In the genomic region with DNA sequence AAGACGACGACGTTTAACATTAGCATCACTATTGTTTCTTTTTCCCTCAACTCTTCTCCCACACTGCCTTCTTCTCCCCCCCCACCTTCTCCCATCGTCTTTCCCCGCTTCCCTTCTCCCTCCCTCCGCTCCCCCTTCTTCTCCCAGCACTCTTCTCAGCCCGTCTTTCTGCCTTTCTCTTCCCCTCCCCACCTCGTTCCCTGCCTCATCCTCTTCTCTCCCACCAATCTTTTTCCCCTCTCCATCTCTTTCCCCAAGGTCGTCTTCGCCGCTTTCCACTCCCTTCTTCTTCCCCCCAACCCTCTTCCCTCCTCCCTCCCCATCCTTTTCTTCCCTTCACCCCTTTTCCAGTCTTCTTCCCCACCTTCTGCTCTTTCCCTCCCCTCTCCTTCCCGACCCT, we compare ENCODE assay signal across 8 cellular contexts. TPM values are rescaled to one million over a fixed set of nuclear protein-coding genes. Genes with fewer than 3 reads are reported as not detected.
DNase-seq lines count a peak whose midpoint lies in the region; FAIRE-seq and TF ChIP-seq lines count a peak whose summit lies in the region.
"Not testable (repeated sequence)": the region's sequence is repeated elsewhere in the genome, so short reads cannot be mapped to it uniquely, and the experiment has no call there.
"Had no signal": no experiment of that assay in that cellular context is flagged by ENCODE, and none has a peak within 500 bp of the region (broad histone marks: within the 10 kb centered on the region; RNA-seq: fewer than 3 reads in every experiment).

No MANE protein-coding gene starts in this region.

- not testable (repeated sequence) for H3K9ac ChIP-seq in SK-N-MC (ENCODE audit: insufficient read length)
- H3K9ac ChIP-seq in H1 (replicated peaks in 1 of 4; ENCODE audit: extremely low read depth in 1 of 4, low read depth in 3 of 4, low read length in 3 of 4): peak overlapping the region in 3 of 4 experiments; percentile 38 to 77 (median 56); a peak in 5 of 7 replicates

- H3K4me1 ChIP-seq in H1 (replicated peaks in 1 of 4; ENCODE audit: control insufficient read depth in 3 of 4, insufficient read depth in 4 of 4, low read length in 3 of 4); ovary (ENCODE audit: insufficient read depth): not testable (repeated sequence)

- H2AFZ ChIP-seq in H1 (ENCODE audit: low read length): not testable (repeated sequence)

- not testable (repeated sequence) for TF ChIP-seq EP300 in H1 (IDR thresholded peaks at IDR 0.05; ENCODE audit: borderline replicate concordance in 1 of 2, low read depth in 2 of 2, low read length in 2 of 2); ovary (IDR thresholded peaks at IDR 0.05)

- not testable (repeated sequence) for H2BK120ac ChIP-seq in H1 (replicated peaks; ENCODE audit: low read depth, low read length)

- H2AK5ac ChIP-seq in H1 (ENCODE audit: low read depth, low read length): not testable (repeated sequence)

- H3K4me1 Mint-ChIP-seq in activated naive CD4-positive, alpha-beta T cell treated with anti-CD3 and anti-CD28 coated beads, Interleukin-2, amount 50 U/mL, for 24 hours: peaks cover 27% of the 10 kb centered on the region

- not testable (repeated sequence) for H4K91ac ChIP-seq in H1 (replicated peaks; ENCODE audit: insufficient read length, low read length)

- intact Hi-C loops in ovary (cut with DNase I): not testable (repeated sequence)

- not testable (repeated sequence) for H3K79me1 ChIP-seq in H1 (ENCODE audit: low read depth, low read length)

- not testable (repeated sequence) for H4K5ac ChIP-seq in H1 (ENCODE audit: insufficient read length, low read depth, low read length)

- peak overlapping the region; percentile 48; the same call in 1 of the 2 replicates for H3K18ac ChIP-seq in H1 (ENCODE audit: extremely low read depth, low read length)

- TF ChIP-seq RAD21 in H1 (IDR thresholded peaks at IDR 0.05 in 1 of 2, conservative IDR thresholded peaks at IDR 0.05 in 1 of 2; ENCODE audit: low read depth in 2 of 2, low read length in 2 of 2): not testable (repeated sequence)

- not testable (repeated sequence) for H3K36me3 Mint-ChIP-seq in activated naive CD4-positive, alpha-beta T cell treated with anti-CD3 and anti-CD28 coated beads, Interleukin-2, amount 50 U/mL, for 24 hours

- H3K4me3 ChIP-seq in Jurkat, Clone E6-1 (ENCODE audit: low read length): peak overlapping the region; percentile 63
- H3K4me3 ChIP-seq in SK-N-MC (peak overlapping the region; percentile 75), H1 (ENCODE audit: extremely low read depth in 1 of 4, insufficient read depth in 2 of 4, low read depth in 3 of 4, low read length in 4 of 4) (peak overlapping the region; percentile 38 to 82 (median 65); a peak in 7 of 8 replicates), iPS-18c (ENCODE audit: insufficient read depth, low read depth, low read length) (peak overlapping the region; percentile 65; the same call in 1 of the 2 replicates), ovary (peak overlapping the region; percentile 37)

- not testable (repeated sequence) for H3K9me3 ChIP-seq in SK-N-MC (ENCODE audit: low read depth, low read length); H1 (ENCODE audit: insufficient read depth in 2 of 2, low read depth in 1 of 2, low read length in 1 of 2); iPS-18c (ENCODE audit: control insufficient read depth, insufficient read depth, low read length); ovary

- H3K23ac ChIP-seq in H1 (ENCODE audit: insufficient read length): not testable (repeated sequence)

- not testable (repeated sequence) for H3K23me2 ChIP-seq in H1 (ENCODE audit: low read depth, low read length)

- not testable (repeated sequence) for H3K27me3 Mint-ChIP-seq in activated naive CD4-positive, alpha-beta T cell treated with anti-CD3 and anti-CD28 coated beads, Interleukin-2, amount 50 U/mL, for 24 hours

- H3K27me3 ChIP-seq in H1 (replicated peaks in 1 of 4; ENCODE audit: control insufficient read depth in 3 of 4, extremely low read depth in 1 of 4, insufficient read depth in 3 of 4, low read length in 3 of 4); ovary: not testable (repeated sequence)

- TF ChIP-seq POLR2A in H1 (IDR thresholded peaks at IDR 0.05; ENCODE audit: control extremely low read depth in 1 of 2, low read depth in 2 of 2, low read length in 2 of 2): peak in 1 of 2 experiments; percentile 37; a peak in 1 of 3 replicates
- TF ChIP-seq POLR2A in ovary (IDR thresholded peaks at IDR 0.05): not testable (repeated sequence)

- not testable (repeated sequence) for H3K27ac ChIP-seq in SK-N-MC; H1 (ENCODE audit: low read depth, low read length)
- peak overlapping the region in 1 of 2 donors; percentile 64 for H3K27ac ChIP-seq in ovary

- peak overlapping the region; percentile 97 for H3K4me3 Mint-ChIP-seq in activated naive CD4-positive, alpha-beta T cell treated with anti-CD3 and anti-CD28 coated beads, Interleukin-2, amount 50 U/mL, for 24 hours

- H3K9me3 Mint-ChIP-seq in activated naive CD4-positive, alpha-beta T cell treated with anti-CD3 and anti-CD28 coated beads, Interleukin-2, amount 50 U/mL, for 24 hours: not testable (repeated sequence)

- TF ChIP-seq CTCF in H1 (IDR thresholded peaks at IDR 0.05; ENCODE audit: control extremely low read depth in 1 of 3, insufficient read depth in 1 of 3, low read depth in 1 of 3, low read length in 3 of 3); ovary (IDR thresholded peaks at IDR 0.05): not testable (repeated sequence)

- H3K4me2 ChIP-seq in H1 (ENCODE audit: insufficient read depth in 1 of 2, low read depth in 2 of 2, low read length in 2 of 2): peak overlapping the region; percentile 64 to 76

- peak overlapping the region; percentile 6 for H3K27ac Mint-ChIP-seq in activated naive CD4-positive, alpha-beta T cell treated with anti-CD3 and anti-CD28 coated beads, Interleukin-2, amount 50 U/mL, for 24 hours

- H4K20me1 ChIP-seq in H1 (replicated peaks in 1 of 2; ENCODE audit: control insufficient read depth in 1 of 2, insufficient read depth in 2 of 2, low read length in 2 of 2): not testable (repeated sequence)

- H3K56ac ChIP-seq in H1 (replicated peaks; ENCODE audit: insufficient read length, low read depth, low read length): not testable (repeated sequence)

- DNase-seq in EL (peak; percentile 34), H1 (ENCODE audit: low read depth in 1 of 2, low spot score in 2 of 2) (peak; percentile 9 to 66), ovary (peak in 3 of 5 donors; percentile 27 to 50 (median 30))
- not testable (repeated sequence) for DNase-seq in Jurkat, Clone E6-1 (ENCODE audit: low read depth, low spot score); SK-N-MC (ENCODE audit: low read depth, low spot score)

- not testable (repeated sequence) for H4K8ac ChIP-seq in H1 (ENCODE audit: extremely low read depth, insufficient read depth, low read length)

- H3K36me3 ChIP-seq in SK-N-MC (ENCODE audit: insufficient read depth, low read length); H1 (ENCODE audit: control insufficient read depth in 2 of 4, insufficient read depth in 4 of 4, low read length in 3 of 4); ovary: not testable (repeated sequence)

- 0 out of 2 replicates have a peak overlapping the region, but pooled peaks have one; percentile 83 for H2BK5ac ChIP-seq in H1 (ENCODE audit: low read depth, low read length)

- FAIRE-seq in H1 (lab: Jason Lieb, UNC): not testable (repeated sequence)

- POLR2A ChIA-PET in H1 (lab: Charles Lee; ENCODE audit: partially characterized antibody): not testable (repeated sequence)

- not testable (repeated sequence) for H2BK15ac ChIP-seq in H1 (ENCODE audit: low read length)

- peak overlapping the region; percentile 80 for H3K14ac ChIP-seq in H1 (ENCODE audit: insufficient read length)

- H3K4ac ChIP-seq in H1 (replicated peaks; ENCODE audit: insufficient read length, low read depth, low read length): not testable (repeated sequence)

- CTCF ChIA-PET in H1 (lab: Charles Lee; ENCODE audit: partially characterized antibody): not testable (repeated sequence)

- not testable (repeated sequence) for H3K79me2 ChIP-seq in H1 (ENCODE audit: control insufficient read depth in 1 of 2, insufficient read depth in 2 of 2, low read length in 2 of 2)

- H2BK12ac ChIP-seq in H1 (ENCODE audit: low read depth, low read length): not testable (repeated sequence)

- H2BK20ac ChIP-seq in H1 (ENCODE audit: low read length): not testable (repeated sequence)

- WGBS in H1 (ENCODE audit: extremely low coverage in 1 of 2, insufficient coverage in 1 of 2, insufficient read length in 1 of 2, insufficient replicate concordance in 2 of 2, low coverage in 1 of 2, low lambda C conversion rate in 2 of 2, missing lambda C conversion rate in 1 of 2), 2 experiments: 0% methylated on average over 5 of the region's 12 CpGs; no CpG with 5 or more reads in 1 of the 2 experiments
- WGBS in ovary, 3 donors: 3 to 5% (median 3%) methylated on average over 12 of the region's 12 CpGs

TF ChIP-seq in H1, 55 proteins besides CTCF, POLR2A, EP300 and RAD21 (continues in another document):
- peak; percentile 62; the same call in 1 of the 2 replicates for TF ChIP-seq EGR1 (IDR thresholded peaks at IDR 0.05; ENCODE audit: borderline replicate concordance, low read depth, low read length)

RNA-seq across cellular contexts. Expression of gene EVPLL, which starts 33.2 kb away (rescaled TPM):
- polyA plus RNA-seq in Jurkat, Clone E6-1 (2012; ENCODE audit: insufficient read depth, insufficient read length): 2.9 TPM
- total RNA-seq in H1 (2021; fragmentation: NEBNext Ultra II Directional; extraction: Animal tissue kit (Norgen Biotek cat#: 25700)): not detected in 2 replicates
- polyA plus RNA-seq in H1 (2011; rRNA removed) (0.06 and 0.13 TPM in 2 replicates), ovary (not detected)
- 0.22 TPM for polyA plus RNA-seq in H1 (2011; cell fraction: cytosol; rRNA removed)
- polyA plus RNA-seq in H1 (2011; cell fraction: nucleus; rRNA removed): 0.29 TPM
- not detected in 4 replicates for polyA plus RNA-seq in H1 (2012, experiment 1 of 2)
- not detected for polyA plus RNA-seq in H1 (2012, experiment 2 of 2)
- polyA plus RNA-seq in H1 (2013, experiment 1 of 2): not detected
- 0.09 TPM for polyA plus RNA-seq in H1 (2013, experiment 2 of 2)
- polyA minus RNA-seq in H1 (2011; rRNA and poly(A)+ RNA removed): 0.69 TPM in 1 of 2 replicates, not detected in the other
- polyA minus RNA-seq in H1 (2011; cell fraction: cytosol; rRNA and poly(A)+ RNA removed): not detected
- not detected for polyA minus RNA-seq in H1 (2011; cell fraction: nucleus; rRNA and poly(A)+ RNA removed)
- not detected for total RNA-seq in ovary
- total RNA-seq: heart left ventricle had no signal
- polyA plus RNA-seq: heart left ventricle had no signal

RNA-seq across cellular contexts. Expression of gene SHMT1, which starts 47.4 kb away (rescaled TPM):
- polyA plus RNA-seq in Jurkat, Clone E6-1 (2012; ENCODE audit: insufficient read depth, insufficient read length): 74.1 TPM
- total RNA-seq in H1 (2021; fragmentation: NEBNext Ultra II Directional; extraction: Animal tissue kit (Norgen Biotek cat#: 25700)): 38.0 and 39.3 TPM in 2 replicates
- polyA plus RNA-seq in H1 (2011; rRNA removed) (30.7 and 31.9 TPM in 2 replicates), ovary (10 to 100 TPM; 13.3 to 14.2 TPM)
- polyA plus RNA-seq in H1 (2011; cell fraction: cytosol; rRNA removed): 34.5 TPM
- 52.6 TPM for polyA plus RNA-seq in H1 (2011; cell fraction: nucleus; rRNA removed)
- polyA plus RNA-seq in H1 (2012, experiment 1 of 2): 32.8 to 39.7 TPM (median 36.5 TPM) in 4 replicates
- polyA plus RNA-seq in H1 (2012, experiment 2 of 2): 30.7 TPM
- 27.3 TPM for polyA plus RNA-seq in H1 (2013, experiment 1 of 2)
- polyA plus RNA-seq in H1 (2013, experiment 2 of 2): 24.1 TPM
- polyA minus RNA-seq in H1 (2011; rRNA and poly(A)+ RNA removed): 36.3 and 41.1 TPM in 2 replicates
- polyA minus RNA-seq in H1 (2011; cell fraction: cytosol; rRNA and poly(A)+ RNA removed): 19.5 TPM
- polyA minus RNA-seq in H1 (2011; cell fraction: nucleus; rRNA and poly(A)+ RNA removed): 37.4 TPM
- 10 to 100 TPM; 16.9 to 32.8 (median 21.3) TPM for total RNA-seq in ovary
